ENCODE assay signal across 22 cellular contexts in the genomic region with DNA sequence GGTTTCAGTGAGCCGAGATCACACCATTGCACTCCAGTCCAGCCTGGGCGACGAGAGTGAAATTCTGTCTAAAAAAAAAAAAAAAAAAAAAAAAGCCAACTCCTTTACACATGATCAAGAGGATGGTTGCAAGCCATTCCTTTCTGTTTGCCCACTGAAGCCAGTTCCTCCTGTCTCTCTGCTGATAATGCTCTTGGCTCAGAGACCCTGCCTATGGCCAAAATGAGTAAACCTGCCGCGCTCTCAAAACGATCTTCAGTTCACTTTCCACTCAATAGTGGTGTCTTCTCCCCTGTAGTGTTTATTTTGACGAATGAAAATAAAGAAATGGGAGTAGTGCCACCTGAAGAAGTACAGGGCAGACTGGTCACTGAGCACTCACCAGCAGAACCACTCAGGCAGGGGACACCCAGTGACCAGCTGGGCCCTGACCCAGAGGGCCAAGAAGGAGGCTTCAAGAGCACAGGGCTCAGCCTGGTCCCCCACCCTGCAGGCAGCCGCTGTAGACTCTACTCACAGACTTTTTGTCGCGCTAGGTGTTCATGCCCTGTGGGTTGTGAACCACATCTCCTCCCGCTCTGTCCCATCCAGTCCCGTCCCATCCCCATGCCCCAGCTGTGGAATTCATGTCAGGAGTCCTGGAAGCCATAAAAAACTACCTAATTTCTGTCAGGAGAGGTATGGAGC. TPM values are rescaled to one million over a fixed set of nuclear protein-coding genes. Genes with fewer than 3 reads are reported as not detected.
"Had no signal": no experiment of that assay in that cellular context is flagged by ENCODE, and none has a peak within 500 bp of the region (broad histone marks: within the 10 kb centered on the region; RNA-seq: fewer than 3 reads in every experiment).

No MANE protein-coding gene starts in this region.

- H3K36me3 ChIP-seq: gastrocnemius medialis, left ventricle myocardium inferior, uterus had no signal

- H3K27ac ChIP-seq: epithelial cell of prostate, gastrocnemius medialis, left ventricle myocardium inferior, parathyroid adenoma, testis, uterus had no signal

- H3K9me3 ChIP-seq: gastrocnemius medialis, left ventricle myocardium inferior, testis, uterus had no signal

- H3K27ac Mint-ChIP-seq: activated CD4-positive, alpha-beta T cell treated with anti-CD3 and anti-CD28 coated beads, Interleukin-2, amount 10 ng/mL, durations not matched to agents 7 days and 5 days; activated CD8-positive, alpha-beta T cell treated with anti-CD3 and anti-CD28 coated beads for 36 hours; nephron had no signal

- ATAC-seq: activated naive CD4-positive, alpha-beta T cell treated with anti-CD3 and anti-CD28 coated beads, Interleukin-2, amount 50 U/mL, for 72 hours; gastrocnemius medialis; right cardiac atrium had no signal

- DNase-seq: activated CD4-positive, alpha-beta T cell treated with anti-CD3 and anti-CD28 coated beads, Interleukin-2, amount 10 ng/mL, durations not matched to agents 7 days and 5 days; activated CD4-positive, CD25-positive, alpha-beta regulatory T cell treated with anti-CD3 and anti-CD28 coated beads, Interleukin-2, amount 50 U/mL, for 72 hours; activated CD8-positive, alpha-beta T cell treated with anti-CD3 and anti-CD28 coated beads for 36 hours; activated naive CD4-positive, alpha-beta T cell; activated T-cell treated with anti-CD3 and anti-CD28 coated beads, Interleukin-2, amount 50 U/mL, for 48 hours; anterior cingulate cortex; dermis blood vessel endothelial cell; effector CD8-positive, alpha-beta T cell; gastrocnemius medialis; glutamatergic neuron; left ventricle myocardium inferior; nucleus accumbens; right cardiac atrium; stimulated activated CD4-positive, alpha-beta T cell treated with anti-CD3 and anti-CD28 coated beads, Interleukin-2, amount 100 ng/mL, for 48 hours; stimulated activated naive CD8-positive, alpha-beta T cell treated with anti-CD3 and anti-CD28 coated beads, Interleukin-15, Interleukin-2, amounts not matched to agents 100 U/mL and 50 U/mL, for 24 hours; testis; trophoblast cell; uterus had no signal

- H3K4me3 Mint-ChIP-seq: activated CD4-positive, alpha-beta T cell treated with anti-CD3 and anti-CD28 coated beads, Interleukin-2, amount 10 ng/mL, durations not matched to agents 7 days and 5 days; activated CD8-positive, alpha-beta T cell treated with anti-CD3 and anti-CD28 coated beads for 36 hours; nephron had no signal

- H3K36me3 Mint-ChIP-seq: activated naive CD4-positive, alpha-beta T cell treated with anti-CD3 and anti-CD28 coated beads, Interleukin-2, amount 50 U/mL, for 72 hours had no signal

- H3K9me3 Mint-ChIP-seq: activated CD4-positive, alpha-beta T cell treated with anti-CD3 and anti-CD28 coated beads, Interleukin-2, amount 10 ng/mL, durations not matched to agents 7 days and 5 days; activated CD8-positive, alpha-beta T cell treated with anti-CD3 and anti-CD28 coated beads for 36 hours; activated naive CD4-positive, alpha-beta T cell treated with anti-CD3 and anti-CD28 coated beads, Interleukin-2, amount 50 U/mL, for 72 hours; nephron had no signal

- H3K27me3 Mint-ChIP-seq: activated CD4-positive, alpha-beta T cell treated with anti-CD3 and anti-CD28 coated beads, Interleukin-2, amount 10 ng/mL, durations not matched to agents 7 days and 5 days; activated CD8-positive, alpha-beta T cell treated with anti-CD3 and anti-CD28 coated beads for 36 hours had no signal

RNA-seq across cellular contexts. Expression of gene GRAMD2A, which starts 23.6 kb away (rescaled TPM):
- total RNA-seq: activated CD4-positive, alpha-beta T cell treated with anti-CD3 and anti-CD28 coated beads, Interleukin-2, amount 10 ng/mL, durations not matched to agents 7 days and 5 days; activated CD8-positive, alpha-beta T cell treated with anti-CD3 and anti-CD28 coated beads for 36 hours; activated naive CD4-positive, alpha-beta T cell treated with anti-CD3 and anti-CD28 coated beads, Interleukin-2, amount 50 U/mL, for 72 hours; gastrocnemius medialis; left ventricle myocardium inferior had no signal
